Comparison of ENCODE assay signal across 35 cellular contexts in the genomic region with DNA sequence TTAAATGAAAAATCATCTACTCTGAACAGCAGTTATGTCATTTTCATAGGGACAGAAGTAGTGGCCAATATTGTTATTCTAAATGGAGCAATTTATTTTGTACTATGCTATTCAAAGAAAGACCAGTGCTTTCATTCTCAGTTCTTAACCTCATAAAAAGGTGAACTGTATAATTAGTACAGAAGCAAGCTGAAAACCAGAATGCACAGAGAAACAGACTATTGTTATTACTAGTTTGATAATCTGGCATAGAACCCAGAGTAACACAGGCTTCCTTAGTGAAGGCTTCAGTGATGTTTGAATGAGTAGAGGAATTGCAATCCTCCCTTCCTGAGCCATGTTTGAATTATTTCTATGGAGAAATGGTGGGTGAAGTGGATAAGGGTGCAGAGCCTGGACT.
"Had no signal": no experiment of that assay in that cellular context is flagged by ENCODE, and none has a peak within 500 bp of the region (broad histone marks: within the 10 kb centered on the region; RNA-seq: fewer than 3 reads in every experiment).

No MANE protein-coding gene starts in this region.

- H3K27ac Mint-ChIP-seq: activated B cell treated with CpG ODN at 0.5 μM for 24 hours; activated CD4-positive, alpha-beta memory T cell treated with anti-CD3 and anti-CD28 coated beads for 36 hours; activated CD4-positive, alpha-beta T cell treated with anti-CD3 and anti-CD28 coated beads for 36 hours; activated CD8-positive, alpha-beta T cell treated with anti-CD3 and anti-CD28 coated beads for 36 hours; activated naive CD4-positive, alpha-beta T cell treated with anti-CD3 and anti-CD28 coated beads for 36 hours; activated naive CD4-positive, alpha-beta T cell treated with anti-CD3 and anti-CD28 coated beads, Interleukin-2, amount 50 U/mL, for 72 hours; activated naive CD8-positive, alpha-beta T cell treated with anti-CD3 and anti-CD28 coated beads for 36 hours; activated T-cell treated with anti-CD3 and anti-CD28 coated beads, Interleukin-2, amount 50 U/mL, for 72 hours; activated T-helper 1 cell treated with anti-CD3 and anti-CD28 coated beads, Interleukin-12 subunit alpha, Interleukin-12 subunit beta, Interleukin-2, Interleukin-4 antibody, amounts not matched to agents 30 ng/mL and 10 ng/mL and 1 ng/mL, durations not matched to agents 14 hours and 24 hours and 36 hours; activated T-helper 17 cell treated with anti-CD3 and anti-CD28 coated beads, Interleukin-2, amount 50 U/mL, for 72 hours; T-helper 1 cell treated with Interleukin-12 subunit alpha and Interleukin-12 subunit beta and Interleukin-4 antibody, amounts not matched to agents 30 μg/mL and 1 μg/mL, for 36 hours; T-helper 2 cell treated with Interferon-gamma antibody and Interleukin-4, amounts not matched to agents 5 μg/mL and 100 μg/mL, for 36 hours had no signal

- H3K4me3 ChIP-seq: adrenal gland, body of pancreas, breast epithelium had no signal

- DNase-seq: activated B cell treated with CpG ODN at 0.5 μM for 24 hours; activated CD4-positive, alpha-beta memory T cell treated with anti-CD3 and anti-CD28 coated beads for 36 hours; activated CD4-positive, alpha-beta T cell treated with anti-CD3 and anti-CD28 coated beads for 36 hours; activated CD4-positive, alpha-beta T cell treated with anti-CD3 and anti-CD28 coated beads for 48 hours; activated CD4-positive, alpha-beta T cell treated with anti-CD3 and anti-CD28 coated beads, Interleukin-2, amount 50 U/mL, for 1 hour; activated CD4-positive, alpha-beta T cell treated with anti-CD3 and anti-CD28 coated beads, Interleukin-2, amount 50 U/mL, for 4 hours; activated CD4-positive, CD25-positive, alpha-beta regulatory T cell treated with anti-CD3 and anti-CD28 coated beads, Interleukin-2, amount 50 U/mL, for 72 hours; activated CD8-positive, alpha-beta memory T cell treated with anti-CD3 and anti-CD28 coated beads, Interleukin-2, amount 50 U/mL, for 4 hours; activated CD8-positive, alpha-beta T cell treated with anti-CD3 and anti-CD28 coated beads for 36 hours; activated effector memory CD4-positive, alpha-beta T cell treated with anti-CD3 and anti-CD28 coated beads, Interleukin-2, amount 50 U/mL, for 16 hours; activated gamma-delta T cell treated with Interleukin-2 at 50 U/mL for 16 hours; activated naive CD4-positive, alpha-beta T cell; activated naive CD4-positive, alpha-beta T cell treated with anti-CD3 and anti-CD28 coated beads for 36 hours; activated naive CD4-positive, alpha-beta T cell treated with anti-CD3 and anti-CD28 coated beads, Interleukin-2, amount 50 U/mL, for 16 hours; activated naive CD8-positive, alpha-beta T cell treated with anti-CD3 and anti-CD28 coated beads for 36 hours; activated T-cell treated with anti-CD3 and anti-CD28 coated beads for 4 hours; activated T-cell treated with anti-CD3 and anti-CD28 coated beads, Interleukin-2, amount 50 U/mL, for 1 hour; activated T-cell treated with anti-CD3 and anti-CD28 coated beads, Interleukin-2, amount 50 U/mL, for 4 hours; activated T-cell treated with anti-CD3 and anti-CD28 coated beads, Interleukin-2, amount 50 U/mL, for 72 hours; adrenal gland; amniotic stem cell; aorta; body of pancreas; brain microvascular endothelial cell; central memory CD4-positive, alpha-beta T cell; T-helper 1 cell; T-helper 2 cell; T-helper 9 cell had no signal

- H3K4me1 Mint-ChIP-seq: activated B cell treated with CpG ODN at 0.5 μM for 24 hours; activated CD4-positive, alpha-beta T cell treated with anti-CD3 and anti-CD28 coated beads for 36 hours; activated naive CD8-positive, alpha-beta T cell treated with anti-CD3 and anti-CD28 coated beads for 36 hours; activated T-helper 17 cell treated with anti-CD3 and anti-CD28 coated beads, Interleukin-2, amount 50 U/mL, for 72 hours had no signal

- H3K36me3 ChIP-seq: adrenal gland, brain microvascular endothelial cell, breast epithelium had no signal

- H3K27me3 ChIP-seq: adrenal gland, body of pancreas, brain microvascular endothelial cell, breast epithelium had no signal

- H3K4me3 Mint-ChIP-seq: activated B cell treated with CpG ODN at 0.5 μM for 24 hours; activated CD4-positive, alpha-beta memory T cell treated with anti-CD3 and anti-CD28 coated beads for 36 hours; activated CD4-positive, alpha-beta T cell treated with anti-CD3 and anti-CD28 coated beads for 36 hours; activated CD8-positive, alpha-beta T cell treated with anti-CD3 and anti-CD28 coated beads for 36 hours; activated naive CD4-positive, alpha-beta T cell treated with anti-CD3 and anti-CD28 coated beads for 36 hours; activated naive CD8-positive, alpha-beta T cell treated with anti-CD3 and anti-CD28 coated beads for 36 hours; activated T-cell treated with anti-CD3 and anti-CD28 coated beads, Interleukin-2, amount 50 U/mL, for 4 hours; activated T-cell treated with anti-CD3 and anti-CD28 coated beads, Interleukin-2, amount 50 U/mL, for 72 hours; activated T-helper 1 cell treated with anti-CD3 and anti-CD28 coated beads, Interleukin-12 subunit alpha, Interleukin-12 subunit beta, Interleukin-2, Interleukin-4 antibody, amounts not matched to agents 30 ng/mL and 10 ng/mL and 1 ng/mL, durations not matched to agents 14 hours and 24 hours and 36 hours; activated T-helper 17 cell treated with anti-CD3 and anti-CD28 coated beads, Interleukin-2, amount 50 U/mL, for 72 hours; T-helper 1 cell treated with Interleukin-12 subunit alpha and Interleukin-12 subunit beta and Interleukin-4 antibody, amounts not matched to agents 30 μg/mL and 1 μg/mL, for 36 hours; T-helper 2 cell treated with Interferon-gamma antibody and Interleukin-4, amounts not matched to agents 5 μg/mL and 100 μg/mL, for 36 hours had no signal

- H3K36me3 Mint-ChIP-seq: activated CD4-positive, alpha-beta memory T cell treated with anti-CD3 and anti-CD28 coated beads for 36 hours; activated naive CD4-positive, alpha-beta T cell treated with anti-CD3 and anti-CD28 coated beads, Interleukin-2, amount 50 U/mL, for 72 hours; activated naive CD8-positive, alpha-beta T cell treated with anti-CD3 and anti-CD28 coated beads for 36 hours had no signal

- H3K9me3 Mint-ChIP-seq: activated B cell treated with CpG ODN at 0.5 μM for 24 hours; activated T-helper 1 cell treated with anti-CD3 and anti-CD28 coated beads, Interleukin-12 subunit alpha, Interleukin-12 subunit beta, Interleukin-2, Interleukin-4 antibody, amounts not matched to agents 30 ng/mL and 10 ng/mL and 1 ng/mL, durations not matched to agents 14 hours and 24 hours and 36 hours had no signal

- ATAC-seq: activated CD4-positive, alpha-beta T cell treated with anti-CD3 and anti-CD28 coated beads for 36 hours; activated CD8-positive, alpha-beta T cell treated with anti-CD3 and anti-CD28 coated beads for 36 hours; activated naive CD4-positive, alpha-beta T cell treated with anti-CD3 and anti-CD28 coated beads, Interleukin-2, amount 50 U/mL, for 72 hours; activated T-cell treated with anti-CD3 and anti-CD28 coated beads, Interleukin-2, amount 50 U/mL, for 4 hours; activated T-cell treated with anti-CD3 and anti-CD28 coated beads, Interleukin-2, amount 50 U/mL, for 72 hours; activated T-helper 17 cell treated with anti-CD3 and anti-CD28 coated beads, Interleukin-2, amount 50 U/mL, for 72 hours; body of pancreas had no signal

- H3K4me1 ChIP-seq: adrenal gland, body of pancreas, breast epithelium had no signal

- H3K27me3 Mint-ChIP-seq: activated B cell treated with CpG ODN at 0.5 μM for 24 hours; activated CD4-positive, alpha-beta memory T cell treated with anti-CD3 and anti-CD28 coated beads for 36 hours; activated CD4-positive, alpha-beta T cell treated with anti-CD3 and anti-CD28 coated beads for 36 hours; activated CD8-positive, alpha-beta T cell treated with anti-CD3 and anti-CD28 coated beads for 36 hours; activated naive CD8-positive, alpha-beta T cell treated with anti-CD3 and anti-CD28 coated beads for 36 hours; activated T-helper 17 cell treated with anti-CD3 and anti-CD28 coated beads, Interleukin-2, amount 50 U/mL, for 72 hours had no signal

- H3K9me3 ChIP-seq: adrenal gland, body of pancreas, breast epithelium had no signal

- H3K27ac ChIP-seq: adrenal gland, body of pancreas, brain microvascular endothelial cell, breast epithelium, VCaP had no signal
